In genomic region chr10:102641880-102642552, GRCh38 we compare ENCODE assay signal across 8 cellular contexts. TPM values are rescaled to one million over a fixed set of nuclear protein-coding genes. Genes with fewer than 3 reads are reported as not detected.
A peak's percentile ranks its signal among the peaks of the same experiment; 100 is the strongest.
DNase-seq lines count a peak whose midpoint lies in the region; ATAC-seq, FAIRE-seq and TF ChIP-seq lines count a peak whose summit lies in the region.

No MANE protein-coding gene starts in this region.

- H3F3A ChIP-seq in OCI-LY1 (ENCODE audit: insufficient read depth, low read length): no peaks in the 10 kb centered on the region

- no peaks in the 10 kb centered on the region for H3K9me2 ChIP-seq in OCI-LY1 (ENCODE audit: low read depth, low read length)

- H3K27me3 Mint-ChIP-seq in mesothelial cell of epicardium (ENCODE audit: low read depth): no peaks in the 10 kb centered on the region

- peak; percentile 53 for ATAC-seq in GM21423 (IDR thresholded peaks at IDR 0.05; ENCODE audit: unreplicated experiment)

- CTCF ChIA-PET in endothelial cell of umbilical vein (lab: Charles Lee): interaction anchor here (0.8 to 6.9 kb wide), 12 partner anchors 12 to 138 kb away, joined by 3 to 110 read pairs (median 4); partner anchors contain the start of gene SUFU

- H3K79me2 ChIP-seq in OCI-LY1 (ENCODE audit: insufficient read depth, low read length) (no peaks in the 10 kb centered on the region), endothelial cell of umbilical vein (ENCODE audit: control insufficient read depth, insufficient read depth, low read length) (peaks cover 31% of the 10 kb centered on the region)

- no peaks in the 10 kb centered on the region for H3K9me3 ChIP-seq in OCI-LY1 (ENCODE audit: low read length)
- H3K9me3 ChIP-seq in endothelial cell of umbilical vein (replicated peaks; ENCODE audit: control insufficient read depth, insufficient read depth, low read length): no peaks in the 10 kb centered on the region

- in situ Hi-C loops in Caki2 (cut with HindIII; ENCODE audit: low pct_unique_long_range_greater_than_20kb, low sequenced_read_pairs): no loop called here

- intact Hi-C loops in endothelial cell of umbilical vein (cut with micrococcal nuclease): loop anchor here (1.0 to 2.0 kb wide), 3 partner anchors 9 to 43 kb away; no protein-coding TSS in a partner anchor

- no peaks in the 10 kb centered on the region for H3K36me3 Mint-ChIP-seq in mesothelial cell of epicardium

- POLR2A ChIA-PET in endothelial cell of umbilical vein (lab: Charles Lee): interaction anchor here (0.8 to 1.4 kb wide), 7 partner anchors 10 to 45 kb away, joined by 3 to 7 read pairs (median 4); no protein-coding TSS in a partner anchor

- H3K27ac Mint-ChIP-seq in mesothelial cell of epicardium: peak overlapping the region; percentile 96

- H2AFZ ChIP-seq in OCI-LY1 (ENCODE audit: low read length): no peak overlapping the region
- peak overlapping the region; percentile 55 for H2AFZ ChIP-seq in endothelial cell of umbilical vein (ENCODE audit: low read depth, low read length)

- dilution Hi-C loops in endothelial cell of umbilical vein (cut with MboI; ENCODE audit: extremely low pct_ligation_motif_present, low sequenced_read_pairs): no loop called here

- DNase-seq in Caki2 (ENCODE audit: low read depth) (peak; percentile 96), HuH-7 (ENCODE audit: low spot score) (peak; percentile 89), activated T-cell treated with anti-CD3 and anti-CD28 coated beads for 1 hour (ENCODE audit: low read depth) (peak; percentile 96), endothelial cell of umbilical vein (ENCODE audit: low read depth, low spot score) (peak; percentile 98), mesothelial cell of epicardium (ENCODE audit: low spot score in 2 of 2, unreplicated experiment in 2 of 2) (peak; percentile 94 to 98)
- peak; percentile 94 to 95 for DNase-seq in stimulated activated CD8-positive, alpha-beta memory T cell treated with anti-CD3 and anti-CD28 coated beads, Interleukin-15, amount 100 ng/mL, for 4 hours (ENCODE audit: low read depth in 2 of 2)

- H3K4me2 ChIP-seq in OCI-LY1 (ENCODE audit: low read length) (peak overlapping the region; percentile 74), endothelial cell of umbilical vein (ENCODE audit: insufficient read depth, low read length) (peak overlapping the region; percentile 73)

- H3K9me3 Mint-ChIP-seq in mesothelial cell of epicardium: no peaks in the 10 kb centered on the region

- no peak for TF ChIP-seq CTCF in OCI-LY1 (IDR thresholded peaks at IDR 0.05; ENCODE audit: low read length)
- TF ChIP-seq CTCF in endothelial cell of umbilical vein (IDR thresholded peaks at IDR 0.05; ENCODE audit: extremely low read depth in 1 of 2, insufficient read depth in 1 of 2, low read depth in 1 of 2, low read length in 2 of 2): no peak
- no peak for TF ChIP-seq CTCF in mesothelial cell of epicardium (IDR thresholded peaks at IDR 0.05; ENCODE audit: unreplicated experiment)

- H3K9me1 ChIP-seq in endothelial cell of umbilical vein (replicated peaks; ENCODE audit: control insufficient read depth, extremely low read depth, insufficient read depth, low read length): no peaks in the 10 kb centered on the region

- H3K4me3 ChIP-seq in OCI-LY1 (ENCODE audit: low read depth, low read length, poor library complexity, severe bottlenecking) (peak overlapping the region; percentile 90), endothelial cell of umbilical vein (replicated peaks in 1 of 3; ENCODE audit: insufficient read depth in 1 of 3, low read depth in 1 of 3, low read length in 3 of 3) (peak overlapping the region; percentile 56 to 86 (median 69))

- TF ChIP-seq POLR2A in endothelial cell of umbilical vein (IDR thresholded peaks at IDR 0.05; ENCODE audit: low read depth, low read length): peak; percentile 73

- H3K9ac ChIP-seq in OCI-LY1 (ENCODE audit: low read length) (peak overlapping the region; percentile 85), endothelial cell of umbilical vein (replicated peaks; ENCODE audit: extremely low read depth, insufficient read depth, low read length) (peak overlapping the region; percentile 84)

- H3K27me3 ChIP-seq in OCI-LY1 (ENCODE audit: insufficient read depth, low read length): no peaks in the 10 kb centered on the region
- H3K27me3 ChIP-seq in endothelial cell of umbilical vein (ENCODE audit: control insufficient read depth in 2 of 2, insufficient read depth in 2 of 2, low read length in 2 of 2): no peaks in the 10 kb centered on the region

- no peaks in the 10 kb centered on the region for H3K36me3 ChIP-seq in OCI-LY1 (ENCODE audit: insufficient read depth, low read length)
- no peaks in the 10 kb centered on the region for H3K36me3 ChIP-seq in endothelial cell of umbilical vein (ENCODE audit: control insufficient read depth in 2 of 2, extremely low read depth in 1 of 2, insufficient read depth in 2 of 2, low read length in 2 of 2)

- FAIRE-seq in endothelial cell of umbilical vein (lab: Jason Lieb, UNC): peak; percentile 98

- no TSS peak for BruUV-seq in endothelial cell of umbilical vein (replicated peaks; lab: Mats Ljungman, UMichigan)

- H3K4me3 Mint-ChIP-seq in mesothelial cell of epicardium: peak overlapping the region; percentile 84

- H3K27ac ChIP-seq in OCI-LY1 (ENCODE audit: low read depth, low read length, poor library complexity, severe bottlenecking) (peak overlapping the region; percentile 81), endothelial cell of umbilical vein (ENCODE audit: insufficient read depth, low read depth, low read length) (peak overlapping the region; percentile 86)

- no peaks in the 10 kb centered on the region for H4K20me1 ChIP-seq in OCI-LY1 (ENCODE audit: insufficient read depth, low read length)
- H4K20me1 ChIP-seq in endothelial cell of umbilical vein (replicated peaks; ENCODE audit: control insufficient read depth, extremely low read depth, insufficient read depth, low read length): no peaks in the 10 kb centered on the region

- peaks cover 31% of the 10 kb centered on the region for H3K4me1 Mint-ChIP-seq in mesothelial cell of epicardium

- peaks cover 11% of the 10 kb centered on the region for H3K4me1 ChIP-seq in OCI-LY1 (ENCODE audit: insufficient read depth, low read length, severe bottlenecking)
- H3K4me1 ChIP-seq in endothelial cell of umbilical vein (ENCODE audit: control insufficient read depth, extremely low read depth, insufficient read depth, low read length): peaks cover 12% of the 10 kb centered on the region

TF ChIP-seq in endothelial cell of umbilical vein, 7 proteins besides CTCF, POLR2A, EP300 and RAD21:
- TF ChIP-seq POLR2AphosphoS5 (IDR thresholded peaks at IDR 0.05; ENCODE audit: insufficient read depth, low read depth, low read length): peak; percentile 77
- TF ChIP-seq FOS (IDR thresholded peaks at IDR 0.05; ENCODE audit: borderline replicate concordance, insufficient read depth, low read length): no peak

RNA-seq across cellular contexts. Expression of gene TRIM8, which starts 2.3 kb away (rescaled TPM):
- 69.2 and 73.4 TPM in 2 replicates for total RNA-seq in Caki2 (2014; rRNA removed; shearing (Covaris generic); ENCODE audit: low replicate concordance)
- total RNA-seq in endothelial cell of umbilical vein (108 and 114 TPM in 2 replicates), mesothelial cell of epicardium (74.3 to 85.3 TPM (median 79.2 TPM) in 3 replicates)
- 74.1 and 77.2 TPM in 2 replicates for polyA plus RNA-seq in endothelial cell of umbilical vein
- 88.7 and 106 TPM in 2 replicates for polyA plus RNA-seq in endothelial cell of umbilical vein (2011; cell fraction: cytosol; rRNA removed)
- 74.2 and 76.4 TPM in 2 replicates for polyA plus RNA-seq in endothelial cell of umbilical vein (2011; cell fraction: nucleus; rRNA removed)
- 154 and 159 TPM in 2 replicates for polyA plus RNA-seq in endothelial cell of umbilical vein (2012)
- 45.9 and 64.0 TPM in 2 replicates for polyA minus RNA-seq in endothelial cell of umbilical vein
- 17.6 TPM for polyA minus RNA-seq in endothelial cell of umbilical vein (2011; cell fraction: cytosol; rRNA and poly(A)+ RNA removed)
- polyA minus RNA-seq in endothelial cell of umbilical vein (2011; cell fraction: nucleus; rRNA and poly(A)+ RNA removed): 26.3 and 40.0 TPM in 2 replicates

Comparison
In these comparisons a context has a peak if more than half of its experiments do, and no peak if none do; other contexts are left out.
1. Peak in every context shown above with its lines: DNase-seq, ATAC-seq, H3K4me3 ChIP-seq and H3K27ac ChIP-seq.